ENCODE assay signal across 31 cellular contexts in genomic region chr6:905541-905940, GRCh38.
"Had no signal": no experiment of that assay in that cellular context is flagged by ENCODE, and none has a peak within 500 bp of the region (broad histone marks: within the 10 kb centered on the region; RNA-seq: fewer than 3 reads in every experiment).

No MANE protein-coding gene starts in this region.

- H3K4me2 ChIP-seq: smooth muscle cell had no signal

- H3K27ac ChIP-seq: esophagus muscularis mucosa, foreskin keratinocyte, heart left ventricle, neutrophil, pancreas, prostate gland, sigmoid colon, uterus, VCaP had no signal

- H3K27me3 ChIP-seq: esophagus muscularis mucosa, foreskin keratinocyte, pancreas, sigmoid colon, uterus had no signal

- H3K4me1 ChIP-seq: foreskin keratinocyte, uterus had no signal

- H3K4me3 ChIP-seq: esophagus muscularis mucosa, heart left ventricle, pancreas, prostate gland, sigmoid colon, smooth muscle cell, uterus had no signal

- H3K36me3 ChIP-seq: esophagus muscularis mucosa, heart left ventricle, neutrophil, pancreas, prostate gland, sigmoid colon, uterus had no signal

- ATAC-seq: activated CD8-positive, alpha-beta memory T cell treated with anti-CD3 and anti-CD28 coated beads, Interleukin-2, amount 10 ng/mL, durations not matched to agents 7 days and 5 days; activated naive CD8-positive, alpha-beta T cell treated with anti-CD3 and anti-CD28 coated beads, Interleukin-2, amount 50 U/mL, for 24 hours; foreskin keratinocyte; heart left ventricle; left ventricle myocardium superior; pancreas; stimulated activated memory B cell treated with anti-CD40 and anti-IgM and Interleukin-4, amounts not matched to agents 10 μg/mL and 1 μg/mL and 100 μg/mL, for 72 hours; stimulated activated naive CD8-positive, alpha-beta T cell treated with anti-CD3 and anti-CD28 coated beads, Interleukin-15, amount 100 ng/mL, for 72 hours had no signal

- DNase-seq: activated CD4-positive, alpha-beta memory T cell treated with anti-CD3 and anti-CD28 coated beads, Interleukin-2, amount 10 ng/mL, durations not matched to agents 7 days and 5 days; activated CD4-positive, alpha-beta T cell treated with anti-CD3 and anti-CD28 coated beads for 48 hours; activated CD8-positive, alpha-beta memory T cell treated with anti-CD3 and anti-CD28 coated beads, Interleukin-2, amount 10 ng/mL, durations not matched to agents 7 days and 5 days; activated naive CD8-positive, alpha-beta T cell treated with anti-CD3 and anti-CD28 coated beads, Interleukin-2, amount 50 U/mL, for 24 hours; activated T-cell treated with anti-CD3 and anti-CD28 coated beads, Interleukin-2, amount 50 U/mL, for 48 hours; amygdala; caudate nucleus; foreskin keratinocyte; heart left ventricle; hypothalamus; immature natural killer cell; kidney glomerular epithelial cell; left ventricle myocardium superior; naive B cell; nephron progenitor cell; pancreas; retina; sigmoid colon; stimulated activated CD4-positive, alpha-beta T cell treated with anti-CD3 and anti-CD28 coated beads, Interleukin-1b, Interleukin-23, amount 100 ng/mL, for 48 hours; stimulated activated CD4-positive, alpha-beta T cell treated with anti-CD3 and anti-CD28 coated beads, Interleukin-4, amount 100 ng/mL, for 4 hours; stimulated activated CD8-positive, alpha-beta memory T cell treated with anti-CD3 and anti-CD28 coated beads, Interleukin-4, amount 100 ng/mL, for 48 hours; stimulated activated naive CD8-positive, alpha-beta T cell treated with anti-CD3 and anti-CD28 coated beads, Interleukin-15, amount 100 ng/mL, for 72 hours; substantia nigra; T-helper 9 cell; uterus had no signal

- H3K9me3 ChIP-seq: esophagus muscularis mucosa, heart left ventricle, neutrophil, pancreas, prostate gland, sigmoid colon, uterus had no signal
